In genomic region chr20:50478162-50479036, GRCh38 we compare ENCODE assay signal across 8 cellular contexts. TPM values are rescaled to one million over a fixed set of nuclear protein-coding genes. Genes with fewer than 3 reads are reported as not detected.
DNase-seq lines count a peak whose midpoint lies in the region; ATAC-seq and TF ChIP-seq lines count a peak whose summit lies in the region.

No MANE protein-coding gene starts in this region.

- no peaks in the 10 kb centered on the region for H3K36me3 ChIP-seq in mesenchymal stem cell (ENCODE audit: control insufficient read depth in 1 of 2, insufficient read depth in 2 of 2, low read depth in 1 of 2, low read length in 2 of 2)

- H3K23ac ChIP-seq in mesenchymal stem cell (ENCODE audit: low read length in 2 of 2) = no peak overlapping the region

- no peak overlapping the region for H3K27ac Mint-ChIP-seq in Calu3 (ENCODE audit: unreplicated experiment)

- H2AK5ac ChIP-seq in mesenchymal stem cell (ENCODE audit: low read length, severe bottlenecking) = no peak overlapping the region

- peak; percentile 64 for DNase-seq in Calu3
- DNase-seq in NB4 (ENCODE audit: low read depth) = peak; percentile 89
- DNase-seq in activated CD4-positive, CD25-positive, alpha-beta regulatory T cell treated with anti-CD3 and anti-CD28 coated beads, Interleukin-2, amount 50 U/mL, for 72 hours = peak; percentile 65
- peak; percentile 82 for DNase-seq in choroid plexus epithelial cell (ENCODE audit: low read depth)
- peak; percentile 72 for DNase-seq in mesenchymal stem cell
- DNase-seq in stimulated activated CD8-positive, alpha-beta memory T cell treated with anti-CD3 and anti-CD28 coated beads, Interleukin-7, amount 100 ng/mL, for 4 hours (ENCODE audit: low read depth in 2 of 2) = peak; percentile 64 to 67
- no peak for DNase-seq in epidermal melanocyte (ENCODE audit: insufficient read length, low spot score)

- CTCF ChIA-PET in Calu3 (lab: Charles Lee) = interaction anchor here (0.6 to 0.7 kb wide), 2 partner anchors 20 to 183 kb away, joined by 3 to 5 read pairs; no protein-coding TSS in a partner anchor

- TF ChIP-seq CTCF in Calu3 (IDR thresholded peaks at IDR 0.05; ENCODE audit: unreplicated experiment) (peak; percentile 61), NB4 (IDR thresholded peaks at IDR 0.05; ENCODE audit: low read depth, low read length) (peak; percentile 95), choroid plexus epithelial cell (conservative IDR thresholded peaks at IDR 0.05; ENCODE audit: low read depth, low read length) (peak; percentile 86)

- no peaks in the 10 kb centered on the region for H3K9me3 ChIP-seq in mesenchymal stem cell (ENCODE audit: control insufficient read depth, low read length)

- no TSS peak for BruUV-seq in Calu3 (replicated peaks; lab: Mats Ljungman, UMichigan)

- intact Hi-C loops in Calu3 (cut with micrococcal nuclease; ENCODE audit: unreplicated experiment) = loop anchor here (10.0 kb wide), 1 partner anchor 286 kb away; no protein-coding TSS in a partner anchor

- no peak overlapping the region for H2BK15ac ChIP-seq in mesenchymal stem cell (ENCODE audit: low read depth, poor library complexity, severe bottlenecking)

- peaks cover 15% of the 10 kb centered on the region for H3K4me1 Mint-ChIP-seq in Calu3 (ENCODE audit: low read depth, unreplicated experiment)

- peak overlapping the region; percentile 19 for H4K8ac ChIP-seq in mesenchymal stem cell (ENCODE audit: low read length)

- no peak overlapping the region for H2BK12ac ChIP-seq in mesenchymal stem cell (ENCODE audit: low read length in 2 of 2)

- no peak overlapping the region for H3K4me3 Mint-ChIP-seq in Calu3 (ENCODE audit: low read depth, unreplicated experiment)

- H3K4me1 ChIP-seq in mesenchymal stem cell (ENCODE audit: control insufficient read depth, insufficient read depth, low read depth, low read length) = peaks cover 2% of the 10 kb centered on the region

- no peak overlapping the region for H2BK5ac ChIP-seq in mesenchymal stem cell (ENCODE audit: low read depth, low read length, poor library complexity, severe bottlenecking)

- ATAC-seq in GM21529 (IDR thresholded peaks at IDR 0.05; ENCODE audit: unreplicated experiment) = peak; percentile 74

- H3K36me3 Mint-ChIP-seq in Calu3 (ENCODE audit: insufficient read depth, unreplicated experiment) = peaks cover 2% of the 10 kb centered on the region

- WGBS in mesenchymal stem cell = 47% methylated on average over 18 of the region's 22 CpGs

- no peaks in the 10 kb centered on the region for H3K79me1 ChIP-seq in mesenchymal stem cell (replicated peaks; ENCODE audit: low read length, poor library complexity, severe bottlenecking)

- H3K14ac ChIP-seq in mesenchymal stem cell (ENCODE audit: low read length in 2 of 2) = no peak overlapping the region

- peak overlapping the region; percentile 18 for H4K91ac ChIP-seq in mesenchymal stem cell (ENCODE audit: low read length)

- no peak overlapping the region for H3K27ac ChIP-seq in mesenchymal stem cell (ENCODE audit: low read length, poor library complexity, severe bottlenecking)

- H3K9me3 Mint-ChIP-seq in Calu3 (ENCODE audit: low read depth, unreplicated experiment) = no peaks in the 10 kb centered on the region

- no peak for TF ChIP-seq POLR2A in NB4 (IDR thresholded peaks at IDR 0.05; ENCODE audit: extremely low read depth, insufficient read length)

- peak overlapping the region; percentile 1 for H2AFZ ChIP-seq in mesenchymal stem cell (ENCODE audit: low read depth, low read length)

- no peaks in the 10 kb centered on the region for H3K27me3 Mint-ChIP-seq in Calu3 (ENCODE audit: unreplicated experiment)

- peak overlapping the region in 1 of 2 experiments; percentile 28 for H3K18ac ChIP-seq in mesenchymal stem cell (ENCODE audit: low read depth in 1 of 2, low read length in 2 of 2)

- H3K9ac ChIP-seq in mesenchymal stem cell (ENCODE audit: low read length) = no peak overlapping the region

- no peaks in the 10 kb centered on the region for H3K27me3 ChIP-seq in mesenchymal stem cell (ENCODE audit: control insufficient read depth in 1 of 2, insufficient read depth in 1 of 2, low read length in 2 of 2)

- H3K4me2 ChIP-seq in mesenchymal stem cell (ENCODE audit: low read length, poor library complexity, severe bottlenecking) = no peak overlapping the region

- H3K4ac ChIP-seq in mesenchymal stem cell (ENCODE audit: low read depth in 1 of 2, low read length in 2 of 2) = no peak overlapping the region

- H2BK120ac ChIP-seq in mesenchymal stem cell (ENCODE audit: low read depth, low read length) = no peak overlapping the region

- H3K4me3 ChIP-seq in NB4 (ENCODE audit: low read depth, low read length) (no peak overlapping the region), choroid plexus epithelial cell (ENCODE audit: low read depth, low read length) (no peak overlapping the region), mesenchymal stem cell (ENCODE audit: insufficient read depth in 1 of 2, low read depth in 1 of 2, low read length in 2 of 2) (no peak overlapping the region)

RNA-seq across cellular contexts. Expression of gene PTPN1, which starts 31.8 kb away (rescaled TPM):
- total RNA-seq in Calu3 (2022) = 58.5 and 67.5 TPM in 2 replicates
- polyA plus RNA-seq in mesenchymal stem cell (2013, experiment 1 of 2) = 66.8 TPM
- 65.2 TPM for polyA plus RNA-seq in mesenchymal stem cell (2013, experiment 2 of 2)
